In the genomic region with DNA sequence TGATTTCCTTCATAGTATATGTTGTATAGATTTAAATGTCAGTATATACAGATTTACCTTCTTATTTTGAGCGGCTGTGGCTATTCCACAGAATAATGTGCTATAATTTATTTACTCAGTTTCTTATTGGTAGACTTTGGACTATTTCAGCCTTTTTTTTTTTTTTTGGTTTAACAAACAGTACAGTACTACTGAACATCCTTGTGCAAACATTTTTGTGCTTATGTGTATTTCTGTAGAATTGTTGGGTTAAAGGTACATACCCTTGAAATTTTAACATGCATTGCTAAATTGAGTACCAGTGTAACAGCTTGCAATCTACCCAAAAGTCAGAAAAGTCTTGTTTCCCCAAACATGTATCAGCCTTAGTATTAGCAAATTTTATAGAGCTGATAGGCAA, we compare ENCODE assay signal across 19 cellular contexts.
"Had no signal": no experiment of that assay in that cellular context is flagged by ENCODE, and none has a peak within 500 bp of the region (broad histone marks: within the 10 kb centered on the region; RNA-seq: fewer than 3 reads in every experiment).

No MANE protein-coding gene starts in this region.

- H3K36me3 ChIP-seq: ascending aorta, breast epithelium had no signal

- H3K27ac ChIP-seq: epithelial cell of prostate, hepatocyte had no signal

- H3K4me2 ChIP-seq: hepatocyte had no signal

- H3K36me3 Mint-ChIP-seq: activated CD4-positive, alpha-beta memory T cell treated with anti-CD3 and anti-CD28 coated beads for 36 hours; activated CD8-positive, alpha-beta memory T cell treated with anti-CD3 and anti-CD28 coated beads, Interleukin-2, amount 10 ng/mL, durations not matched to agents 7 days and 5 days; activated naive CD4-positive, alpha-beta T cell treated with anti-CD3 and anti-CD28 coated beads, Interleukin-2, amount 10 ng/mL, durations not matched to agents 7 days and 5 days had no signal

- H3K27ac Mint-ChIP-seq: activated CD4-positive, alpha-beta memory T cell treated with anti-CD3 and anti-CD28 coated beads for 36 hours; activated CD8-positive, alpha-beta memory T cell treated with anti-CD3 and anti-CD28 coated beads, Interleukin-2, amount 10 ng/mL, durations not matched to agents 7 days and 5 days; activated naive CD4-positive, alpha-beta T cell treated with anti-CD3 and anti-CD28 coated beads, Interleukin-2, amount 10 ng/mL, durations not matched to agents 7 days and 5 days; activated T-helper 2 cell treated with anti-CD3 and anti-CD28 coated beads, Interferon-gamma antibody, Interleukin-2, Interleukin-4, amounts not matched to agents 10 μg/mL and 5 μg/mL and 100 μg/mL, durations not matched to agents 14 hours and 24 hours and 36 hours; naive thymus-derived CD8-positive, alpha-beta T cell had no signal

- DNase-seq: activated CD4-positive, alpha-beta memory T cell treated with anti-CD3 and anti-CD28 coated beads for 36 hours; activated CD8-positive, alpha-beta memory T cell treated with anti-CD3 and anti-CD28 coated beads, Interleukin-2, amount 10 ng/mL, durations not matched to agents 7 days and 5 days; activated naive CD4-positive, alpha-beta T cell treated with anti-CD3 and anti-CD28 coated beads, Interleukin-2, amount 10 ng/mL, durations not matched to agents 7 days and 5 days; activated T-cell treated with anti-CD3 and anti-CD28 coated beads, Interleukin-2, amount 50 U/mL, for 1 hour; dermis blood vessel endothelial cell; islet precursor cell; mammary epithelial cell; mucosa of descending colon; naive thymus-derived CD8-positive, alpha-beta T cell; retina; stimulated activated CD4-positive, alpha-beta T cell treated with anti-CD3 and anti-CD28 coated beads, Interleukin-4, amount 100 ng/mL, for 4 hours; stimulated activated naive CD8-positive, alpha-beta T cell treated with anti-CD3 and anti-CD28 coated beads, Interleukin-15, Interleukin-2, amounts not matched to agents 100 U/mL and 50 U/mL, for 24 hours had no signal

- H3K4me3 Mint-ChIP-seq: activated CD4-positive, alpha-beta memory T cell treated with anti-CD3 and anti-CD28 coated beads for 36 hours; activated CD8-positive, alpha-beta memory T cell treated with anti-CD3 and anti-CD28 coated beads, Interleukin-2, amount 10 ng/mL, durations not matched to agents 7 days and 5 days; activated naive CD4-positive, alpha-beta T cell treated with anti-CD3 and anti-CD28 coated beads, Interleukin-2, amount 10 ng/mL, durations not matched to agents 7 days and 5 days; naive thymus-derived CD8-positive, alpha-beta T cell had no signal

- H3K9me3 ChIP-seq: ascending aorta, breast epithelium, mucosa of descending colon had no signal

- ATAC-seq: activated CD8-positive, alpha-beta memory T cell treated with anti-CD3 and anti-CD28 coated beads, Interleukin-2, amount 10 ng/mL, durations not matched to agents 7 days and 5 days; left lobe of liver; mucosa of descending colon; naive thymus-derived CD8-positive, alpha-beta T cell; stimulated activated naive CD8-positive, alpha-beta T cell treated with anti-CD3 and anti-CD28 coated beads, Interleukin-15, Interleukin-2, amounts not matched to agents 100 U/mL and 50 U/mL, for 24 hours had no signal

- H3K4me3 ChIP-seq: breast epithelium, hepatocyte, mucosa of descending colon, skin epidermis had no signal

- H3K27me3 ChIP-seq: ascending aorta, breast epithelium, hepatocyte had no signal

- H3K9me3 Mint-ChIP-seq: activated CD4-positive, alpha-beta memory T cell treated with anti-CD3 and anti-CD28 coated beads for 36 hours; activated naive CD4-positive, alpha-beta T cell treated with anti-CD3 and anti-CD28 coated beads, Interleukin-2, amount 10 ng/mL, durations not matched to agents 7 days and 5 days; activated T-helper 2 cell treated with anti-CD3 and anti-CD28 coated beads, Interferon-gamma antibody, Interleukin-2, Interleukin-4, amounts not matched to agents 10 μg/mL and 5 μg/mL and 100 μg/mL, durations not matched to agents 14 hours and 24 hours and 36 hours; naive thymus-derived CD8-positive, alpha-beta T cell had no signal
